ENCODE assay signal across 8 cellular contexts in the genomic region with DNA sequence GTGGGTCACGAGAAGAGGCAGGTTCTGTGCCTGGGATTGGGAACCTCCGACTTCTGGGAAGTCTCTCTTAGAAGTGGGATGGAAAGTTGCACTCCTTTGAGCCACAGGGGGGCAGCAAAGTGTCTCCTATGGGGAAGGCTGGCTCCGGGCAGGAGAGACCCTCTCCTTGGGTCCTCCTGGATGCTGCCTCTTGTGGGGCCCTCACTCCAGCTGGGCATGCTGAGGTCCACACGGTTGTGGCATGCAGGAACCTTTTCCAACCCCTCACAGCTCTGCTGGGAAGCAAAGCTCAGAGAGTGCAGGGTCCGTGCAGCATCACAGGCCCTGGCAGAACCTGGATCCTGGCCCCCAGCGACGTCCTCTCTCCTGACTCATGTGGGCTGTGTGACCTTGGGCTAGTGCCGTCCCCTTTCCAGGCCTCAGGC. TPM values are rescaled to one million over a fixed set of nuclear protein-coding genes. Genes with fewer than 3 reads are reported as not detected.
DNase-seq lines count a peak whose midpoint lies in the region; ATAC-seq and TF ChIP-seq lines count a peak whose summit lies in the region.

No MANE protein-coding gene starts in this region.

- no peak for ATAC-seq in activated T-helper 17 cell treated with anti-CD3 and anti-CD28 coated beads, Interleukin-2, amount 50 U/mL, for 72 hours (replicated peaks)
- ATAC-seq in GM21526 (IDR thresholded peaks at IDR 0.05; ENCODE audit: low FRiP score, unreplicated experiment): no peak

- H3K27me3 Mint-ChIP-seq in neural crest cell (ENCODE audit: low read depth): peaks cover 28% of the 10 kb centered on the region
- H3K27me3 Mint-ChIP-seq in activated T-helper 17 cell treated with anti-CD3 and anti-CD28 coated beads, Interleukin-2, amount 50 U/mL, for 72 hours: peaks cover 16% of the 10 kb centered on the region

- no peak overlapping the region for H3K27ac Mint-ChIP-seq in neural crest cell (ENCODE audit: unreplicated experiment)
- no peak overlapping the region for H3K27ac Mint-ChIP-seq in activated T-helper 17 cell treated with anti-CD3 and anti-CD28 coated beads, Interleukin-2, amount 50 U/mL, for 72 hours

- TF ChIP-seq CTCF in GM12873 (IDR thresholded peaks at IDR 0.05; ENCODE audit: insufficient read depth, low read depth, low read length, missing control alignments) (peak; percentile 75), neural crest cell (conservative IDR thresholded peaks at IDR 0.05) (peak; percentile 80)

- H3K4me3 Mint-ChIP-seq in neural crest cell: no peak overlapping the region
- H3K4me3 Mint-ChIP-seq in activated T-helper 17 cell treated with anti-CD3 and anti-CD28 coated beads, Interleukin-2, amount 50 U/mL, for 72 hours: no peak overlapping the region

- H3K4me1 Mint-ChIP-seq in neural crest cell: no peaks in the 10 kb centered on the region
- no peaks in the 10 kb centered on the region for H3K4me1 Mint-ChIP-seq in activated T-helper 17 cell treated with anti-CD3 and anti-CD28 coated beads, Interleukin-2, amount 50 U/mL, for 72 hours

- DNase-seq in ACHN (peak; percentile 60), NCI-H748 (lab: John Stamatoyannopoulos, UW; ENCODE audit: unreplicated experiment) (peak; percentile 68), dermis microvascular lymphatic vessel endothelial cell (ENCODE audit: low read depth in 2 of 2) (peak; percentile 5 to 51), neural crest cell (ENCODE audit: low read depth, low spot score) (peak; percentile 73), CD1c-positive myeloid dendritic cell (ENCODE audit: extremely low spot score) (no peak)

- no peaks in the 10 kb centered on the region for H3K36me3 Mint-ChIP-seq in neural crest cell (ENCODE audit: low read depth)
- H3K36me3 Mint-ChIP-seq in activated T-helper 17 cell treated with anti-CD3 and anti-CD28 coated beads, Interleukin-2, amount 50 U/mL, for 72 hours (ENCODE audit: low read depth): no peaks in the 10 kb centered on the region

- in situ Hi-C loops in ACHN (cut with HindIII; ENCODE audit: low pct_ligation_motif_present, low pct_unique_long_range_greater_than_20kb, low sequenced_read_pairs): no loop called here

- H3K9me3 Mint-ChIP-seq in neural crest cell: no peaks in the 10 kb centered on the region
- no peaks in the 10 kb centered on the region for H3K9me3 Mint-ChIP-seq in activated T-helper 17 cell treated with anti-CD3 and anti-CD28 coated beads, Interleukin-2, amount 50 U/mL, for 72 hours

RNA-seq across cellular contexts. Expression of gene SDSL, which starts 17.4 kb away (rescaled TPM):
- 3.3 and 4.0 TPM in 2 replicates for total RNA-seq in dermis microvascular lymphatic vessel endothelial cell
- total RNA-seq in neural crest cell: 1.5 and 3.3 TPM in 2 replicates
- under 1 TPM; 0.24 to 0.69 TPM for total RNA-seq in activated T-helper 17 cell treated with anti-CD3 and anti-CD28 coated beads, Interleukin-2, amount 50 U/mL, for 72 hours

RNA-seq across cellular contexts. Expression of gene LHX5, which starts 32.1 kb away (rescaled TPM):
- not detected in 2 replicates for total RNA-seq in dermis microvascular lymphatic vessel endothelial cell
- 1.5 and 1.8 TPM in 2 replicates for total RNA-seq in neural crest cell
- not detected for total RNA-seq in activated T-helper 17 cell treated with anti-CD3 and anti-CD28 coated beads, Interleukin-2, amount 50 U/mL, for 72 hours

RNA-seq across cellular contexts. Expression of gene SDS, which starts 35.9 kb away (rescaled TPM):
- total RNA-seq in dermis microvascular lymphatic vessel endothelial cell: under 0.01 TPM in 1 of 2 replicates, not detected in the other
- not detected in 2 replicates for total RNA-seq in neural crest cell
- not detected for total RNA-seq in activated T-helper 17 cell treated with anti-CD3 and anti-CD28 coated beads, Interleukin-2, amount 50 U/mL, for 72 hours
